1 cellular context compared by ENCODE assay signal in the genomic region with DNA sequence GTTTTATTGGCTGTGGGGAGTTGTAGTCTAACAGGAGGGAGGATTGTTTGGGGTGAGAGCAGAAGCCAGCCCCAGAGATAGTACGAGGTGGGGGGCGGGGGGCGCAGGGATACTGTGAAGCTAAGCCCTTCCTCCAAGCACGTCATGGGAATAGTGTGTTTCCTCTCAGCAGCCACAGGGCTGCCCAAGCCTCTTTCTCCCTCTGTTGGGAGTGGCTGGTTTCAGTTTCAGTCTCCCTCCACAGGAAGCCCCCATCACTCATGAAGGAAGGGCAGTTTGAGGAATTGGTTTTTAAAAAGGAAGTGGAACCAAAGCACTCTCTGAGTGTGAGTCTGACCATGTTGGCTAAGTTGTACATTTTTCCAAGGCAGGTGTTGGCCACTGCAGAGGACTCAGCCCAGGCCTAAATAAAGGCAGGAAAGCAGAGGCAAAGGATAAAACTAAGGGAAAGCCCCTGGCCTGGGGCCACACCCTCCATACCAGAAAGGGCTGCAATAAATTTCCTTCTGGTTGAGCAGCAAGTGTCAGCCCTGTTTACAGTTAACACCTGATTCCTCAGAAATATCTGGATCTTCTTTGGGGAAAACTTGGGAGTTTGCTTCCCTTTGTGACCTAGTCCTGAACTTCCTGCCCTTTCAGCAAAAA.
TF ChIP-seq lines count a peak whose summit lies in the region.

No MANE protein-coding gene starts in this region.

TF ChIP-seq in IMR-90, 13 proteins besides CTCF, POLR2A, EP300 and RAD21 (continued from another document):
- no peak for TF ChIP-seq CEBPB (IDR thresholded peaks at IDR 0.05; ENCODE audit: low read depth, low read length)
- TF ChIP-seq, protein P1, sequence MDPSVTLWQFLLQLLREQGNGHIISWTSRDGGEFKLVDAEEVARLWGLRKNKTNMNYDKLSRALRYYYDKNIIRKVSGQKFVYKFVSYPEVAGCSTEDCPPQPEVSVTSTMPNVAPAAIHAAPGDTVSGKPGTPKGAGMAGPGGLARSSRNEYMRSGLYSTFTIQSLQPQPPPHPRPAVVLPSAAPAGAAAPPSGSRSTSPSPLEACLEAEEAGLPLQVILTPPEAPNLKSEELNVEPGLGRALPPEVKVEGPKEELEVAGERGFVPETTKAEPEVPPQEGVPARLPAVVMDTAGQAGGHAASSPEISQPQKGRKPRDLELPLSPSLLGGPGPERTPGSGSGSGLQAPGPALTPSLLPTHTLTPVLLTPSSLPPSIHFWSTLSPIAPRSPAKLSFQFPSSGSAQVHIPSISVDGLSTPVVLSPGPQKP (IDR thresholded peaks at IDR 0.05; ENCODE audit: borderline replicate concordance, low read depth, low read length): no peak
- no peak for TF ChIP-seq BHLHE40 (IDR thresholded peaks at IDR 0.05; ENCODE audit: low read depth, low read length)
- TF ChIP-seq SMC3 (IDR thresholded peaks at IDR 0.05; ENCODE audit: low read depth, low read length): 0 out of 2 replicates have a peak, but pooled peaks have one; percentile 6
- no peak for TF ChIP-seq USF2 (IDR thresholded peaks at IDR 0.05; ENCODE audit: low read depth, low read length)
- peak; percentile 69; the same call in 1 of the 2 replicates for TF ChIP-seq MAZ (IDR thresholded peaks at IDR 0.05; ENCODE audit: borderline replicate concordance, low read depth, low read length)
- TF ChIP-seq MAFK (IDR thresholded peaks at IDR 0.05; ENCODE audit: low read depth, low read length): no peak
